Comparison of ENCODE assay signal across 2 cellular contexts in genomic region chr22:37259540-37260029, GRCh38.
A peak's percentile ranks its signal among the peaks of the same experiment; 100 is the strongest.
TF ChIP-seq lines count a peak whose summit lies in the region.

No MANE protein-coding gene starts in this region.

TF ChIP-seq in IMR-90, 13 proteins besides CTCF, POLR2A, EP300 and RAD21:
- no peak for TF ChIP-seq MAFK (IDR thresholded peaks at IDR 0.05; ENCODE audit: low read depth, low read length)
- 0 out of 2 replicates have a peak, but pooled peaks have one; percentile 10 for TF ChIP-seq MXI1 (IDR thresholded peaks at IDR 0.05; ENCODE audit: borderline replicate concordance, low read depth, low read length)
- no peak for TF ChIP-seq NFE2L2 (IDR thresholded peaks at IDR 0.05; ENCODE audit: low read depth, low read length)
- peak; percentile 34; the same call in 1 of the 2 replicates for TF ChIP-seq SMC3 (IDR thresholded peaks at IDR 0.05; ENCODE audit: low read depth, low read length)
- no peak for TF ChIP-seq RFX5 (IDR thresholded peaks at IDR 0.05; ENCODE audit: low read depth, low read length)

TF ChIP-seq in K562, 482 proteins besides CTCF, POLR2A, EP300 and RAD21 (continues in another document):
- TF ChIP-seq RBM14 (IDR thresholded peaks at IDR 0.05; ENCODE audit: borderline replicate concordance, insufficient read depth, low read depth, low read length) (no peak), TEAD4 (IDR thresholded peaks at IDR 0.05; ENCODE audit: low read length) (peak; percentile 42), TEAD4 (CRISPR knock-in tag; IDR thresholded peaks at IDR 0.05; ENCODE audit: borderline replicate concordance) (no peak), STAT5B (CRISPR knock-in tag; IDR thresholded peaks at IDR 0.05) (no peak), MYC (IDR thresholded peaks at IDR 0.05; ENCODE audit: low read depth, low read length) (peak; percentile 46; the same call in 1 of the 2 replicates), MYC (CRISPR knock-in tag; IDR thresholded peaks at IDR 0.05; ENCODE audit: borderline replicate concordance, low read depth) (no peak), USF1 (CRISPR knock-in tag; IDR thresholded peaks at IDR 0.05) (no peak), TEAD1 (CRISPR knock-in tag; IDR thresholded peaks at IDR 0.05) (peak in 1 of 2 experiments; percentile 75; a peak in 1 of 4 replicates), TOE1 (IDR thresholded peaks at IDR 0.05; ENCODE audit: borderline replicate concordance) (0 out of 2 replicates have a peak, but pooled peaks have one; percentile 29), TOE1 (CRISPR knock-in tag; IDR thresholded peaks at IDR 0.05; ENCODE audit: borderline replicate concordance, low read depth) (no peak), NONO (IDR thresholded peaks at IDR 0.05; ENCODE audit: low read depth in 2 of 2, low read length in 1 of 2) (no peak), BCLAF1 (IDR thresholded peaks at IDR 0.05; ENCODE audit: borderline replicate concordance in 1 of 2, control insufficient read depth in 1 of 2, low read depth in 2 of 2, low read length in 1 of 2) (no peak), MYBL2 (IDR thresholded peaks at IDR 0.05; ENCODE audit: low read depth) (no peak), MYBL2 (CRISPR knock-in tag; IDR thresholded peaks at IDR 0.05; ENCODE audit: borderline replicate concordance) (no peak), NRF1 (conservative IDR thresholded peaks at IDR 0.05 in 1 of 2, IDR thresholded peaks at IDR 0.05 in 1 of 2) (peak in 1 of 2 experiments; percentile 32; a peak in 1 of 4 replicates), NCOA6 (IDR thresholded peaks at IDR 0.05) (no peak), ZNF512 (tag; IDR thresholded peaks at IDR 0.05) (no peak), CHD2 (IDR thresholded peaks at IDR 0.05; ENCODE audit: low read depth, low read length) (peak; percentile 59), MEIS2 (IDR thresholded peaks at IDR 0.05; ENCODE audit: partially characterized antibody) (no peak), ZNF584 (CRISPR knock-in tag; IDR thresholded peaks at IDR 0.05; ENCODE audit: low read depth) (no peak), PRPF4 (IDR thresholded peaks at IDR 0.05; ENCODE audit: insufficient read depth, low read depth, low read length, poor library complexity, severe bottlenecking) (no peak), ESRRA (IDR thresholded peaks at IDR 0.05; ENCODE audit: borderline replicate concordance, low read depth) (no peak), HOMEZ (CRISPR knock-in tag; IDR thresholded peaks at IDR 0.05) (no peak), EGR1 (conservative IDR thresholded peaks at IDR 0.05) (no peak), HDGF (IDR thresholded peaks at IDR 0.05) (no peak), ZNF318 (IDR thresholded peaks at IDR 0.05; ENCODE audit: borderline replicate concordance in 1 of 2, low read depth in 1 of 2) (no peak), ZNF75A (CRISPR knock-in tag; IDR thresholded peaks at IDR 0.05) (no peak), DDX20 (tag; IDR thresholded peaks at IDR 0.05; ENCODE audit: low read depth) (no peak), SNAPC5 (CRISPR knock-in tag; IDR thresholded peaks at IDR 0.05) (no peak), CREB1 (IDR thresholded peaks at IDR 0.05) (no peak), CREB1 (CRISPR knock-in tag; IDR thresholded peaks at IDR 0.05) (no peak), ASH1L (IDR thresholded peaks at IDR 0.05; ENCODE audit: borderline replicate concordance, low read depth, partially characterized antibody) (no peak), MNT (conservative IDR thresholded peaks at IDR 0.05) (0 out of 4 replicates have a peak, but pooled peaks of 1 of the 2 experiments have one; percentile 16), ZNF780A (CRISPR knock-in tag; IDR thresholded peaks at IDR 0.05) (no peak), NCOA2 (IDR thresholded peaks at IDR 0.05; ENCODE audit: partially characterized antibody in 2 of 2) (no peak), PYGO2 (tag; IDR thresholded peaks at IDR 0.05) (no peak), MCM2 (IDR thresholded peaks at IDR 0.05; ENCODE audit: low read depth) (no peak), CCAR2 (IDR thresholded peaks at IDR 0.05; ENCODE audit: low read depth, low read length) (no peak), ETV1 (tag; conservative IDR thresholded peaks at IDR 0.05; ENCODE audit: low read depth) (no peak; the same call in 1 of the 2 replicates), IFI16 (CRISPR knock-in tag; IDR thresholded peaks at IDR 0.05) (no peak), GABPA (tag; conservative IDR thresholded peaks at IDR 0.05; ENCODE audit: low read depth) (no peak), BDP1 (IDR thresholded peaks at IDR 0.05; ENCODE audit: insufficient read depth, insufficient read length) (no peak), ZNF445 (CRISPR knock-in tag; IDR thresholded peaks at IDR 0.05; ENCODE audit: low read depth) (no peak), L3MBTL2 (IDR thresholded peaks at IDR 0.05) (0 out of 2 replicates have a peak, but pooled peaks have one; percentile 11), FIP1L1 (IDR thresholded peaks at IDR 0.05; ENCODE audit: low read depth, low read length, poor library complexity, severe bottlenecking) (no peak), CREM (IDR thresholded peaks at IDR 0.05; ENCODE audit: low read depth) (0 out of 2 replicates have a peak, but pooled peaks have one; percentile 28), E2F6 (IDR thresholded peaks at IDR 0.05; ENCODE audit: borderline replicate concordance in 1 of 2, extremely low read depth in 1 of 2, insufficient read depth in 1 of 2, insufficient read length in 1 of 2, low read depth in 1 of 2, low read length in 1 of 2, poor library complexity in 1 of 2, severe bottlenecking in 1 of 2) (peak in 1 of 2 experiments; percentile 36)
